In genomic region chr6:154219250-154219649, GRCh38 we compare ENCODE assay signal across 27 cellular contexts.
A peak's percentile ranks its signal among the peaks of the same experiment; 100 is the strongest.
DNase-seq lines count a peak whose midpoint lies in the region; ATAC-seq and TF ChIP-seq lines count a peak whose summit lies in the region.
"Had no signal": no experiment of that assay in that cellular context is flagged by ENCODE, and none has a peak within 500 bp of the region (broad histone marks: within the 10 kb centered on the region; RNA-seq: fewer than 3 reads in every experiment).

No MANE protein-coding gene starts in this region.

- CTCF ChIA-PET in CD4-positive, alpha-beta memory T cell (lab: Charles Lee; ENCODE audit: partially characterized antibody) = interaction anchor here (0.9 to 2.8 kb wide), 3 partner anchors 47 to 57 kb away, joined by 3 to 9 read pairs (median 4); no protein-coding TSS in a partner anchor
- CTCF ChIA-PET in Calu3 (lab: Charles Lee) = no interaction called here

- H3K27ac Mint-ChIP-seq in CD4-positive, CD25-positive, alpha-beta regulatory T cell = peak overlapping the region; percentile 73 to 96 (median 86)
- H3K27ac Mint-ChIP-seq in CD4-positive, alpha-beta memory T cell = peak overlapping the region; percentile 6 to 90 (median 86)
- H3K27ac Mint-ChIP-seq in activated naive CD8-positive, alpha-beta T cell treated with anti-CD3 and anti-CD28 coated beads, Interleukin-2, amount 10 ng/mL, durations not matched to agents 7 days and 5 days = peak overlapping the region; percentile 8
- peak overlapping the region; percentile 82 to 92 (median 88) for H3K27ac Mint-ChIP-seq in naive thymus-derived CD8-positive, alpha-beta T cell
- no peak overlapping the region for H3K27ac Mint-ChIP-seq in mesothelial cell of epicardium
- H3K27ac Mint-ChIP-seq in Calu3 (ENCODE audit: unreplicated experiment) = no peak overlapping the region
- H3K27ac Mint-ChIP-seq: stimulated activated naive B cell treated with anti-CD40 and anti-IgM and Interleukin-4, amounts not matched to agents 10 μg/mL and 1 μg/mL and 100 μg/mL, for 72 hours; T-helper 2 cell treated with Interferon-gamma antibody and Interleukin-4, amounts not matched to agents 5 μg/mL and 100 μg/mL, for 36 hours had no signal

- peaks cover 38% of the 10 kb centered on the region for H3K4me1 ChIP-seq in CD4-positive, CD25-positive, alpha-beta regulatory T cell (ENCODE audit: control insufficient read depth, insufficient read depth, low read length, poor library complexity, severe bottlenecking)
- H3K4me1 ChIP-seq in CD4-positive, alpha-beta memory T cell (ENCODE audit: insufficient read depth, low read length) = peaks cover 64% of the 10 kb centered on the region
- H3K4me1 ChIP-seq: pancreas, thyroid gland had no signal

- BruUV-seq in Calu3 (replicated peaks; lab: Mats Ljungman, UMichigan) = no TSS peak

- no peak overlapping the region for H3K27ac ChIP-seq in CD4-positive, CD25-positive, alpha-beta regulatory T cell (ENCODE audit: insufficient read depth, low read length, poor library complexity, severe bottlenecking)
- no peak overlapping the region for H3K27ac ChIP-seq in CD4-positive, alpha-beta memory T cell (ENCODE audit: low read depth, low read length)
- H3K27ac ChIP-seq: GM23248, pancreas, thyroid gland, VCaP had no signal

- peak overlapping the region in 3 of 4 donors; percentile 9 to 76 (median 50) for H3K4me3 Mint-ChIP-seq in CD4-positive, CD25-positive, alpha-beta regulatory T cell
- peak overlapping the region; percentile 11 to 85 (median 62) for H3K4me3 Mint-ChIP-seq in CD4-positive, alpha-beta memory T cell
- no peak overlapping the region for H3K4me3 Mint-ChIP-seq in activated naive CD8-positive, alpha-beta T cell treated with anti-CD3 and anti-CD28 coated beads, Interleukin-2, amount 10 ng/mL, durations not matched to agents 7 days and 5 days
- peak overlapping the region; percentile 42 to 83 (median 65) for H3K4me3 Mint-ChIP-seq in naive thymus-derived CD8-positive, alpha-beta T cell
- no peak overlapping the region for H3K4me3 Mint-ChIP-seq in mesothelial cell of epicardium
- no peak overlapping the region for H3K4me3 Mint-ChIP-seq in Calu3 (ENCODE audit: low read depth, unreplicated experiment)
- H3K4me3 Mint-ChIP-seq: brain; stimulated activated naive B cell treated with anti-CD40 and anti-IgM and Interleukin-4, amounts not matched to agents 10 μg/mL and 1 μg/mL and 100 μg/mL, for 72 hours; T-helper 2 cell treated with Interferon-gamma antibody and Interleukin-4, amounts not matched to agents 5 μg/mL and 100 μg/mL, for 36 hours had no signal

- no peak for DNase-seq in CD4-positive, CD25-positive, alpha-beta regulatory T cell
- no peak for DNase-seq in CD4-positive, alpha-beta memory T cell
- no peak for DNase-seq in activated naive CD8-positive, alpha-beta T cell treated with anti-CD3 and anti-CD28 coated beads, Interleukin-2, amount 10 ng/mL, durations not matched to agents 7 days and 5 days
- DNase-seq in naive thymus-derived CD8-positive, alpha-beta T cell = no peak
- DNase-seq in GM03348 (ENCODE audit: low spot score) (no peak), mesothelial cell of epicardium (ENCODE audit: low spot score in 2 of 2, unreplicated experiment in 2 of 2) (no peak), Calu3 (no peak)
- DNase-seq: DMS79; effector CD4-positive, alpha-beta T cell; GM23248; head of caudate nucleus; left cardiac atrium; MG63; NCI-H1417; NCI-H2081; pancreas; right cardiac atrium; spleen; stimulated activated CD4-positive, alpha-beta T cell treated with anti-CD3 and anti-CD28 coated beads, Interleukin-2, amount 100 ng/mL, for 48 hours; stimulated activated naive B cell treated with anti-CD40 and anti-IgM and Interleukin-4, amounts not matched to agents 10 μg/mL and 1 μg/mL and 100 μg/mL, for 72 hours; thyroid gland had no signal

- ATAC-seq in CD4-positive, CD25-positive, alpha-beta regulatory T cell (ENCODE audit: low read depth in 2 of 2) = no peak
- ATAC-seq in activated naive CD8-positive, alpha-beta T cell treated with anti-CD3 and anti-CD28 coated beads, Interleukin-2, amount 10 ng/mL, durations not matched to agents 7 days and 5 days (ENCODE audit: low read depth) = no peak
- ATAC-seq in naive thymus-derived CD8-positive, alpha-beta T cell = peak; percentile 33 to 53
- ATAC-seq: GM12878; K562; left cardiac atrium; pancreas; right cardiac atrium; SK-N-SH treated with all-trans-retinoic acid at 6 μM for 48 hours; stimulated activated naive B cell treated with anti-CD40 and anti-IgM and Interleukin-4, amounts not matched to agents 10 μg/mL and 1 μg/mL and 100 μg/mL, for 72 hours had no signal

- peak overlapping the region; percentile 42 for H3K4me3 ChIP-seq in CD4-positive, CD25-positive, alpha-beta regulatory T cell (ENCODE audit: low read depth, low read length)
- no peak overlapping the region for H3K4me3 ChIP-seq in CD4-positive, alpha-beta memory T cell (ENCODE audit: low read length in 2 of 2)
- H3K4me3 ChIP-seq: GM12878, GM23248, K562, MG63, pancreas, spleen, thyroid gland had no signal

- H3K27me3 ChIP-seq in CD4-positive, CD25-positive, alpha-beta regulatory T cell (ENCODE audit: control insufficient read depth, insufficient read depth, low read length) = no peaks in the 10 kb centered on the region
- H3K27me3 ChIP-seq in CD4-positive, alpha-beta memory T cell (ENCODE audit: insufficient read depth, low read length) = no peaks in the 10 kb centered on the region
- H3K27me3 ChIP-seq: MG63, pancreas, spleen, thyroid gland had no signal

- no peaks in the 10 kb centered on the region for H3K9me3 Mint-ChIP-seq in CD4-positive, CD25-positive, alpha-beta regulatory T cell
- H3K9me3 Mint-ChIP-seq in CD4-positive, alpha-beta memory T cell = no peaks in the 10 kb centered on the region
- H3K9me3 Mint-ChIP-seq in activated naive CD8-positive, alpha-beta T cell treated with anti-CD3 and anti-CD28 coated beads, Interleukin-2, amount 10 ng/mL, durations not matched to agents 7 days and 5 days = no peaks in the 10 kb centered on the region
- H3K9me3 Mint-ChIP-seq in naive thymus-derived CD8-positive, alpha-beta T cell = no peaks in the 10 kb centered on the region
- H3K9me3 Mint-ChIP-seq in mesothelial cell of epicardium (no peaks in the 10 kb centered on the region), Calu3 (ENCODE audit: low read depth, unreplicated experiment) (no peaks in the 10 kb centered on the region)
- H3K9me3 Mint-ChIP-seq: brain; stimulated activated naive B cell treated with anti-CD40 and anti-IgM and Interleukin-4, amounts not matched to agents 10 μg/mL and 1 μg/mL and 100 μg/mL, for 72 hours; T-helper 2 cell treated with Interferon-gamma antibody and Interleukin-4, amounts not matched to agents 5 μg/mL and 100 μg/mL, for 36 hours had no signal

- POLR2A ChIA-PET in CD4-positive, alpha-beta memory T cell (lab: Charles Lee; ENCODE audit: partially characterized antibody) = interaction anchor here (1.7 kb wide), 1 partner anchor 14 kb away, joined by 5 read pairs; no protein-coding TSS in a partner anchor
- POLR2A ChIA-PET in activated naive CD8-positive, alpha-beta T cell treated with anti-CD3 and anti-CD28 coated beads, Interleukin-2, amount 10 ng/mL, durations not matched to agents 7 days and 5 days (lab: Charles Lee) = no interaction called here
- POLR2A ChIA-PET in naive thymus-derived CD8-positive, alpha-beta T cell (lab: Charles Lee) = interaction anchor here (0.9 to 1.9 kb wide), 3 partner anchors 21 to 28 kb away, joined by 3 to 4 read pairs (median 4); no protein-coding TSS in a partner anchor

- no peak for TF ChIP-seq CTCF in mesothelial cell of epicardium (IDR thresholded peaks at IDR 0.05; ENCODE audit: unreplicated experiment)
- TF ChIP-seq CTCF in Calu3 (IDR thresholded peaks at IDR 0.05; ENCODE audit: unreplicated experiment) = no peak

- peaks cover 43 to 74% (median 55%) of the 10 kb centered on the region in 4 donors for H3K4me1 Mint-ChIP-seq in CD4-positive, CD25-positive, alpha-beta regulatory T cell
- H3K4me1 Mint-ChIP-seq in CD4-positive, alpha-beta memory T cell = peaks cover 45 to 63% (median 50%) of the 10 kb centered on the region in 4 donors
- H3K4me1 Mint-ChIP-seq in activated naive CD8-positive, alpha-beta T cell treated with anti-CD3 and anti-CD28 coated beads, Interleukin-2, amount 10 ng/mL, durations not matched to agents 7 days and 5 days = peaks cover 39% of the 10 kb centered on the region
- H3K4me1 Mint-ChIP-seq in naive thymus-derived CD8-positive, alpha-beta T cell = peaks cover 34 to 72% (median 61%) of the 10 kb centered on the region in 4 donors
- H3K4me1 Mint-ChIP-seq in mesothelial cell of epicardium (peaks cover 12% of the 10 kb centered on the region), Calu3 (ENCODE audit: low read depth, unreplicated experiment) (no peaks in the 10 kb centered on the region)

- no peaks in the 10 kb centered on the region for H3K27me3 Mint-ChIP-seq in CD4-positive, CD25-positive, alpha-beta regulatory T cell
- H3K27me3 Mint-ChIP-seq in CD4-positive, alpha-beta memory T cell = no peaks in the 10 kb centered on the region
- no peaks in the 10 kb centered on the region for H3K27me3 Mint-ChIP-seq in activated naive CD8-positive, alpha-beta T cell treated with anti-CD3 and anti-CD28 coated beads, Interleukin-2, amount 10 ng/mL, durations not matched to agents 7 days and 5 days
- no peaks in the 10 kb centered on the region for H3K27me3 Mint-ChIP-seq in naive thymus-derived CD8-positive, alpha-beta T cell
- no peaks in the 10 kb centered on the region for H3K27me3 Mint-ChIP-seq in mesothelial cell of epicardium (ENCODE audit: low read depth)
- peaks cover 17% of the 10 kb centered on the region for H3K27me3 Mint-ChIP-seq in Calu3 (ENCODE audit: unreplicated experiment)
- H3K27me3 Mint-ChIP-seq: brain; stimulated activated naive B cell treated with anti-CD40 and anti-IgM and Interleukin-4, amounts not matched to agents 10 μg/mL and 1 μg/mL and 100 μg/mL, for 72 hours had no signal

- H3K9me3 ChIP-seq in CD4-positive, CD25-positive, alpha-beta regulatory T cell (ENCODE audit: control insufficient read depth in 2 of 2, low read length in 2 of 2) = no peaks in the 10 kb centered on the region
- H3K9me3 ChIP-seq in CD4-positive, alpha-beta memory T cell (ENCODE audit: control insufficient read depth in 1 of 2, low read length in 2 of 2) = no peaks in the 10 kb centered on the region
- H3K9me3 ChIP-seq: MG63, pancreas, spleen, thyroid gland had no signal

- peaks cover 77% of the 10 kb centered on the region for H3K36me3 ChIP-seq in CD4-positive, CD25-positive, alpha-beta regulatory T cell (ENCODE audit: control insufficient read depth, insufficient read depth, low read length)
- H3K36me3 ChIP-seq in CD4-positive, alpha-beta memory T cell (ENCODE audit: insufficient read depth, low read length) = peaks cover 26% of the 10 kb centered on the region
- H3K36me3 ChIP-seq: MG63, pancreas had no signal

- peaks cover 56% of the 10 kb centered on the region for H3K36me3 Mint-ChIP-seq in CD4-positive, CD25-positive, alpha-beta regulatory T cell
- H3K36me3 Mint-ChIP-seq in CD4-positive, alpha-beta memory T cell = peaks cover 58 to 65% of the 10 kb centered on the region in 2 donors
- H3K36me3 Mint-ChIP-seq in activated naive CD8-positive, alpha-beta T cell treated with anti-CD3 and anti-CD28 coated beads, Interleukin-2, amount 10 ng/mL, durations not matched to agents 7 days and 5 days = peaks cover 50% of the 10 kb centered on the region
- peaks cover 5 to 80% (median 11%) of the 10 kb centered on the region in 3 donors for H3K36me3 Mint-ChIP-seq in naive thymus-derived CD8-positive, alpha-beta T cell
- H3K36me3 Mint-ChIP-seq in mesothelial cell of epicardium (no peaks in the 10 kb centered on the region), Calu3 (ENCODE audit: insufficient read depth, unreplicated experiment) (no peaks in the 10 kb centered on the region)
- H3K36me3 Mint-ChIP-seq: brain; stimulated activated naive B cell treated with anti-CD40 and anti-IgM and Interleukin-4, amounts not matched to agents 10 μg/mL and 1 μg/mL and 100 μg/mL, for 72 hours had no signal

- intact Hi-C loops in CD4-positive, alpha-beta memory T cell (cut with micrococcal nuclease) = loop anchor here (1.0 to 5.0 kb wide), 5 partner anchors 14 to 62 kb away; no protein-coding TSS in a partner anchor
- intact Hi-C loops in Calu3 (cut with micrococcal nuclease; ENCODE audit: unreplicated experiment) = no loop called here

Comparison
In these comparisons a context has a peak if more than half of its experiments do, and no peak if none do; other contexts are left out.
1. ATAC-seq: peak in naive thymus-derived CD8-positive, alpha-beta T cell (2 of 2); none in CD4-positive, CD25-positive, alpha-beta regulatory T cell (0 of 2) and activated naive CD8-positive, alpha-beta T cell treated with anti-CD3 and anti-CD28 coated beads, Interleukin-2, amount 10 ng/mL, durations not matched to agents 7 days and 5 days (single experiment).
2. H3K27ac Mint-ChIP-seq: peak in CD4-positive, CD25-positive, alpha-beta regulatory T cell (3 of 3), CD4-positive, alpha-beta memory T cell (7 of 7), activated naive CD8-positive, alpha-beta T cell treated with anti-CD3 and anti-CD28 coated beads, Interleukin-2, amount 10 ng/mL, durations not matched to agents 7 days and 5 days (single experiment) and naive thymus-derived CD8-positive, alpha-beta T cell (10 of 10); none in mesothelial cell of epicardium (single experiment) and Calu3 (single experiment).
3. H3K4me3 Mint-ChIP-seq: peak in CD4-positive, CD25-positive, alpha-beta regulatory T cell (3 of 4), CD4-positive, alpha-beta memory T cell (8 of 8) and naive thymus-derived CD8-positive, alpha-beta T cell (10 of 10); none in activated naive CD8-positive, alpha-beta T cell treated with anti-CD3 and anti-CD28 coated beads, Interleukin-2, amount 10 ng/mL, durations not matched to agents 7 days and 5 days (single experiment), mesothelial cell of epicardium (single experiment) and Calu3 (single experiment).